1 cellular context compared by ENCODE assay signal in genomic region chr19:12665281-12665573, GRCh38.
TF ChIP-seq lines count a peak whose summit lies in the region.

No MANE protein-coding gene starts in this region.

TF ChIP-seq in GM23338, 12 proteins besides CTCF, POLR2A, EP300 and RAD21 (continued from another document):
- TF ChIP-seq, protein P1, sequence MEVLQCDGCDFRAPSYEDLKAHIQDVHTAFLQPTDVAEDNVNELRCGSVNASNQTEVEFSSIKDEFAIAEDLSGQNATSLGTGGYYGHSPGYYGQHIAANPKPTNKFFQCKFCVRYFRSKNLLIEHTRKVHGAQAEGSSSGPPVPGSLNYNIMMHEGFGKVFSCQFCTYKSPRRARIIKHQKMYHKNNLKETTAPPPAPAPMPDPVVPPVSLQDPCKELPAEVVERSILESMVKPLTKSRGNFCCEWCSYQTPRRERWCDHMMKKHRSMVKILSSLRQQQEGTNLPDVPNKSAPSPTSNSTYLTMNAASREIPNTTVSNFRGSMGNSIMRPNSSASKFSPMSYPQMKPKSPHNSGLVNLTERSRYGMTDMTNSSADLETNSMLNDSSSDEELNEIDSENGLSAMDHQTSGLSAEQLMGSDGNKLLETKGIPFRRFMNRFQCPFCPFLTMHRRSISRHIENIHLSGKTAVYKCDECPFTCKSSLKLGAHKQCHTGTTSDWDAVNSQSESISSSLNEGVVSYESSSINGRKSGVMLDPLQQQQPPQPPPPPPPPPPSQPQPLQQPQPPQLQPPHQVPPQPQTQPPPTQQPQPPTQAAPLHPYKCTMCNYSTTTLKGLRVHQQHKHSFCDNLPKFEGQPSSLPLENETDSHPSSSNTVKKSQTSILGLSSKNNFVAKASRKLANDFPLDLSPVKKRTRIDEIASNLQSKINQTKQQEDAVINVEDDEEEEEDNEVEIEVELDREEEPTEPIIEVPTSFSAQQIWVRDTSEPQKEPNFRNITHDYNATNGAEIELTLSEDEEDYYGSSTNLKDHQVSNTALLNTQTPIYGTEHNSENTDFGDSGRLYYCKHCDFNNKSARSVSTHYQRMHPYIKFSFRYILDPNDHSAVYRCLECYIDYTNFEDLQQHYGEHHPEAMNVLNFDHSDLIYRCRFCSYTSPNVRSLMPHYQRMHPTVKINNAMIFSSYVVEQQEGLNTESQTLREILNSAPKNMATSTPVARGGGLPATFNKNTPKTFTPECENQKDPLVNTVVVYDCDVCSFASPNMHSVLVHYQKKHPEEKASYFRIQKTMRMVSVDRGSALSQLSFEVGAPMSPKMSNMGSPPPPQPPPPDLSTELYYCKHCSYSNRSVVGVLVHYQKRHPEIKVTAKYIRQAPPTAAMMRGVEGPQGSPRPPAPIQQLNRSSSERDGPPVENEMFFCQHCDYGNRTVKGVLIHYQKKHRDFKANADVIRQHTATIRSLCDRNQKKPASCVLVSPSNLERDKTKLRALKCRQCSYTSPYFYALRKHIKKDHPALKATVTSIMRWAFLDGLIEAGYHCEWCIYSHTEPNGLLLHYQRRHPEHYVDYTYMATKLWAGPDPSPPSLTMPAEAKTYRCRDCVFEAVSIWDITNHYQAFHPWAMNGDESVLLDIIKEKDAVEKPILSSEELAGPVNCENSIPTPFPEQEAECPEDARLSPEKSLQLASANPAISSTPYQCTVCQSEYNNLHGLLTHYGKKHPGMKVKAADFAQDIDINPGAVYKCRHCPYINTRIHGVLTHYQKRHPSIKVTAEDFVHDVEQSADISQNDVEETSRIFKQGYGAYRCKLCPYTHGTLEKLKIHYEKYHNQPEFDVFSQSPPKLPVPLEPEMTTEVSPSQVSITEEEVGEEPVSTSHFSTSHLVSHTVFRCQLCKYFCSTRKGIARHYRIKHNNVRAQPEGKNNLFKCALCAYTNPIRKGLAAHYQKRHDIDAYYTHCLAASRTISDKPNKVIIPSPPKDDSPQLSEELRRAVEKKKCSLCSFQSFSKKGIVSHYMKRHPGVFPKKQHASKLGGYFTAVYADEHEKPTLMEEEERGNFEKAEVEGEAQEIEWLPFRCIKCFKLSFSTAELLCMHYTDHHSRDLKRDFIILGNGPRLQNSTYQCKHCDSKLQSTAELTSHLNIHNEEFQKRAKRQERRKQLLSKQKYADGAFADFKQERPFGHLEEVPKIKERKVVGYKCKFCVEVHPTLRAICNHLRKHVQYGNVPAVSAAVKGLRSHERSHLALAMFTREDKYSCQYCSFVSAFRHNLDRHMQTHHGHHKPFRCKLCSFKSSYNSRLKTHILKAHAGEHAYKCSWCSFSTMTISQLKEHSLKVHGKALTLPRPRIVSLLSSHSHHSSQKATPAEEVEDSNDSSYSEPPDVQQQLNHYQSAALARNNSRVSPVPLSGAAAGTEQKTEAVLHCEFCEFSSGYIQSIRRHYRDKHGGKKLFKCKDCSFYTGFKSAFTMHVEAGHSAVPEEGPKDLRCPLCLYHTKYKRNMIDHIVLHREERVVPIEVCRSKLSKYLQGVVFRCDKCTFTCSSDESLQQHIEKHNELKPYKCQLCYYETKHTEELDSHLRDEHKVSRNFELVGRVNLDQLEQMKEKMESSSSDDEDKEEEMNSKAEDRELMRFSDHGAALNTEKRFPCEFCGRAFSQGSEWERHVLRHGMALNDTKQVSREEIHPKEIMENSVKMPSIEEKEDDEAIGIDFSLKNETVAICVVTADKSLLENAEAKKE (CRISPR knock-in tag; IDR thresholded peaks at IDR 0.05), result no peak
- TF ChIP-seq ZNF114 (CRISPR knock-in tag; IDR thresholded peaks at IDR 0.05) (no peak), CREB1 (CRISPR knock-in tag; IDR thresholded peaks at IDR 0.05; ENCODE audit: low read depth) (no peak), POLR2AphosphoS5 (IDR thresholded peaks at IDR 0.05; ENCODE audit: low read depth) (no peak), STAT1 (IDR thresholded peaks at IDR 0.05; ENCODE audit: unreplicated experiment) (no peak), EZH2 (IDR thresholded peaks at IDR 0.05; ENCODE audit: low read depth, unreplicated experiment) (no peak), JUNB (IDR thresholded peaks at IDR 0.05; ENCODE audit: unreplicated experiment) (no peak)
- TF ChIP-seq, protein P2, sequence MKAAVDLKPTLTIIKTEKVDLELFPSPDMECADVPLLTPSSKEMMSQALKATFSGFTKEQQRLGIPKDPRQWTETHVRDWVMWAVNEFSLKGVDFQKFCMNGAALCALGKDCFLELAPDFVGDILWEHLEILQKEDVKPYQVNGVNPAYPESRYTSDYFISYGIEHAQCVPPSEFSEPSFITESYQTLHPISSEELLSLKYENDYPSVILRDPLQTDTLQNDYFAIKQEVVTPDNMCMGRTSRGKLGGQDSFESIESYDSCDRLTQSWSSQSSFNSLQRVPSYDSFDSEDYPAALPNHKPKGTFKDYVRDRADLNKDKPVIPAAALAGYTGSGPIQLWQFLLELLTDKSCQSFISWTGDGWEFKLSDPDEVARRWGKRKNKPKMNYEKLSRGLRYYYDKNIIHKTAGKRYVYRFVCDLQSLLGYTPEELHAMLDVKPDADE (IDR thresholded peaks at IDR 0.05), result no peak
- TF ChIP-seq, protein P3, sequence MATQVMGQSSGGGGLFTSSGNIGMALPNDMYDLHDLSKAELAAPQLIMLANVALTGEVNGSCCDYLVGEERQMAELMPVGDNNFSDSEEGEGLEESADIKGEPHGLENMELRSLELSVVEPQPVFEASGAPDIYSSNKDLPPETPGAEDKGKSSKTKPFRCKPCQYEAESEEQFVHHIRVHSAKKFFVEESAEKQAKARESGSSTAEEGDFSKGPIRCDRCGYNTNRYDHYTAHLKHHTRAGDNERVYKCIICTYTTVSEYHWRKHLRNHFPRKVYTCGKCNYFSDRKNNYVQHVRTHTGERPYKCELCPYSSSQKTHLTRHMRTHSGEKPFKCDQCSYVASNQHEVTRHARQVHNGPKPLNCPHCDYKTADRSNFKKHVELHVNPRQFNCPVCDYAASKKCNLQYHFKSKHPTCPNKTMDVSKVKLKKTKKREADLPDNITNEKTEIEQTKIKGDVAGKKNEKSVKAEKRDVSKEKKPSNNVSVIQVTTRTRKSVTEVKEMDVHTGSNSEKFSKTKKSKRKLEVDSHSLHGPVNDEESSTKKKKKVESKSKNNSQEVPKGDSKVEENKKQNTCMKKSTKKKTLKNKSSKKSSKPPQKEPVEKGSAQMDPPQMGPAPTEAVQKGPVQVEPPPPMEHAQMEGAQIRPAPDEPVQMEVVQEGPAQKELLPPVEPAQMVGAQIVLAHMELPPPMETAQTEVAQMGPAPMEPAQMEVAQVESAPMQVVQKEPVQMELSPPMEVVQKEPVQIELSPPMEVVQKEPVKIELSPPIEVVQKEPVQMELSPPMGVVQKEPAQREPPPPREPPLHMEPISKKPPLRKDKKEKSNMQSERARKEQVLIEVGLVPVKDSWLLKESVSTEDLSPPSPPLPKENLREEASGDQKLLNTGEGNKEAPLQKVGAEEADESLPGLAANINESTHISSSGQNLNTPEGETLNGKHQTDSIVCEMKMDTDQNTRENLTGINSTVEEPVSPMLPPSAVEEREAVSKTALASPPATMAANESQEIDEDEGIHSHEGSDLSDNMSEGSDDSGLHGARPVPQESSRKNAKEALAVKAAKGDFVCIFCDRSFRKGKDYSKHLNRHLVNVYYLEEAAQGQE (IDR thresholded peaks at IDR 0.05; ENCODE audit: unreplicated experiment), result no peak
